ENCODE assay signal across 12 cellular contexts in genomic region chr10:119252051-119252465, GRCh38. TPM values are rescaled to one million over a fixed set of nuclear protein-coding genes. Genes with fewer than 3 reads are reported as not detected.
DNase-seq lines count a peak whose midpoint lies in the region; ATAC-seq and TF ChIP-seq lines count a peak whose summit lies in the region.
"Had no signal": no experiment of that assay in that cellular context is flagged by ENCODE, and none has a peak within 500 bp of the region (broad histone marks: within the 10 kb centered on the region; RNA-seq: fewer than 3 reads in every experiment).

No MANE protein-coding gene starts in this region.

- H3K4me1 ChIP-seq in right lobe of liver = peaks cover 0 to 34% (median 14%) of the 10 kb centered on the region in 4 donors
- peaks cover 10 to 68% (median 49%) of the 10 kb centered on the region in 5 donors for H3K4me1 ChIP-seq in subcutaneous abdominal adipose tissue (ENCODE audit: control insufficient read depth in 5 of 5, insufficient read depth in 5 of 5, low read length in 5 of 5)

- no peaks in the 10 kb centered on the region for H3K36me3 Mint-ChIP-seq in HFFc6 (ENCODE audit: low read depth)
- no peaks in the 10 kb centered on the region for H3K36me3 Mint-ChIP-seq in dendritic cell treated with granulocyte-macrophage colony-stimulating factor and Interleukin-4, amounts not matched to agents 40 ng/mL and 50 ng/mL, for 4 days (ENCODE audit: low read depth)

- H3K27ac ChIP-seq in right lobe of liver (peak overlapping the region; percentile 92 to 100 (median 97)), subcutaneous abdominal adipose tissue (ENCODE audit: low read depth, low read length) (peak overlapping the region; percentile 86)

- WGBS in right lobe of liver (ENCODE audit: insufficient coverage, low coverage, low lambda C conversion rate, missing lambda C conversion rate) = no CpG with 5 or more reads among the region's 8 CpGs

- H3K9me3 ChIP-seq in right lobe of liver (no peaks in the 10 kb centered on the region), subcutaneous abdominal adipose tissue (ENCODE audit: control insufficient read depth in 5 of 5, low read length in 5 of 5) (no peaks in the 10 kb centered on the region)
- H3K9me3 ChIP-seq: body of pancreas had no signal

- H3K27me3 ChIP-seq in right lobe of liver (no peaks in the 10 kb centered on the region), subcutaneous abdominal adipose tissue (ENCODE audit: control insufficient read depth in 5 of 5, insufficient read depth in 4 of 5, low read length in 5 of 5) (no peaks in the 10 kb centered on the region)
- H3K27me3 ChIP-seq: body of pancreas had no signal

- TF ChIP-seq POLR2A in right lobe of liver (IDR thresholded peaks at IDR 0.05) = no peak

- no peaks in the 10 kb centered on the region; the same call in 1 of the 2 replicates for H3K27me3 Mint-ChIP-seq in HFFc6 (ENCODE audit: insufficient read depth)
- no peaks in the 10 kb centered on the region for H3K27me3 Mint-ChIP-seq in dendritic cell treated with granulocyte-macrophage colony-stimulating factor and Interleukin-4, amounts not matched to agents 40 ng/mL and 50 ng/mL, for 4 days

- H3K4me3 ChIP-seq in right lobe of liver (no peak overlapping the region), subcutaneous abdominal adipose tissue (ENCODE audit: low read depth in 1 of 5, low read length in 5 of 5) (no peak overlapping the region)
- H3K4me3 ChIP-seq: body of pancreas had no signal

- intact Hi-C loops in dendritic cell treated with granulocyte-macrophage colony-stimulating factor and Interleukin-4, amounts not matched to agents 40 ng/mL and 50 ng/mL, for 4 days (cut with micrococcal nuclease) = no loop called here
- intact Hi-C loops in right lobe of liver (cut with DNase I) = no loop called here

- H3K9ac ChIP-seq in subcutaneous abdominal adipose tissue (ENCODE audit: low read length in 5 of 5) = no peak overlapping the region

- peak overlapping the region; percentile 50 for H3K4me3 Mint-ChIP-seq in HFFc6
- H3K4me3 Mint-ChIP-seq in dendritic cell treated with granulocyte-macrophage colony-stimulating factor and Interleukin-4, amounts not matched to agents 40 ng/mL and 50 ng/mL, for 4 days = no peak overlapping the region

- no peak for TF ChIP-seq CTCF in HFFc6 (IDR thresholded peaks at IDR 0.05)
- TF ChIP-seq CTCF in right lobe of liver (IDR thresholded peaks at IDR 0.05) = no peak

- ATAC-seq in right lobe of liver = peak in 2 of 4 donors; percentile 5 to 13
- no peak for ATAC-seq in GM19023 (IDR thresholded peaks at IDR 0.05; ENCODE audit: unreplicated experiment)
- ATAC-seq: body of pancreas had no signal

- H3K4me1 Mint-ChIP-seq in HFFc6 (ENCODE audit: low read depth) = peaks cover 73% of the 10 kb centered on the region
- H3K4me1 Mint-ChIP-seq in dendritic cell treated with granulocyte-macrophage colony-stimulating factor and Interleukin-4, amounts not matched to agents 40 ng/mL and 50 ng/mL, for 4 days (ENCODE audit: low read depth) = peaks cover 10% of the 10 kb centered on the region

- H3K36me3 ChIP-seq in right lobe of liver (no peaks in the 10 kb centered on the region), subcutaneous abdominal adipose tissue (ENCODE audit: control insufficient read depth in 5 of 5, insufficient read depth in 5 of 5, low read length in 5 of 5) (no peaks in the 10 kb centered on the region)

- DNase-seq in HFFc6 = peak; percentile 7
- no peak for DNase-seq in right lobe of liver
- no peak for DNase-seq in ecto neural progenitor cell (ENCODE audit: low spot score)
- no peak for DNase-seq in DMS53 treated with DMSO at 0.1 percent for 48 hours (lab: John Stamatoyannopoulos, UW; ENCODE audit: unreplicated experiment)
- no peak for DNase-seq in NCI-H748 (lab: John Stamatoyannopoulos, UW; ENCODE audit: unreplicated experiment)
- DNase-seq: hypothalamus; stimulated activated CD8-positive, alpha-beta memory T cell treated with anti-CD3 and anti-CD28 coated beads, Interleukin-4, amount 100 ng/mL, for 48 hours; SW 1271 had no signal

- H3K9me3 Mint-ChIP-seq in HFFc6 = no peaks in the 10 kb centered on the region
- H3K9me3 Mint-ChIP-seq in dendritic cell treated with granulocyte-macrophage colony-stimulating factor and Interleukin-4, amounts not matched to agents 40 ng/mL and 50 ng/mL, for 4 days = no peaks in the 10 kb centered on the region

- H3K27ac Mint-ChIP-seq in HFFc6 = peak overlapping the region; percentile 88
- peak overlapping the region; percentile 52 for H3K27ac Mint-ChIP-seq in dendritic cell treated with granulocyte-macrophage colony-stimulating factor and Interleukin-4, amounts not matched to agents 40 ng/mL and 50 ng/mL, for 4 days

RNA-seq across cellular contexts. Expression of gene GRK5, which starts 44.7 kb away (rescaled TPM):
- total RNA-seq in HFFc6 (2021; fragmentation: NEBNext Ultra II Directional; extraction: Animal tissue kit (Norgen Biotek cat#: 25700)) = 10 to 100 TPM in 4 of 6 experiments, 1 to 10 TPM in 2; 9.7 to 16.8 (median 15.9) TPM
- total RNA-seq in right lobe of liver = 10 to 100 TPM in 1 of 6 experiments, 1 to 10 TPM in 5; 5.9 to 11.5 (median 7.9) TPM
